19 cellular contexts compared by ENCODE assay signal in genomic region chr3:57161915-57162314, GRCh38. TPM values are rescaled to one million over a fixed set of nuclear protein-coding genes. Genes with fewer than 3 reads are reported as not detected.
DNase-seq lines count a peak whose midpoint lies in the region; ATAC-seq and TF ChIP-seq lines count a peak whose summit lies in the region.
"Had no signal": no experiment of that assay in that cellular context is flagged by ENCODE, and none has a peak within 500 bp of the region (broad histone marks: within the 10 kb centered on the region; RNA-seq: fewer than 3 reads in every experiment).

No MANE protein-coding gene starts in this region.

- H3K36me3 ChIP-seq in GM23338 (ENCODE audit: insufficient read depth) (no peaks in the 10 kb centered on the region), iPS-18a (ENCODE audit: control insufficient read depth, low read depth, low read length) (no peaks in the 10 kb centered on the region)

- H3K27ac Mint-ChIP-seq in GM23338 = no peak overlapping the region
- no peak overlapping the region for H3K27ac Mint-ChIP-seq in type B pancreatic cell
- H3K27ac Mint-ChIP-seq: HFFc6 had no signal

- H3K4me1 ChIP-seq in GM23338 (ENCODE audit: insufficient read depth) = peaks cover 79% of the 10 kb centered on the region
- peaks cover 74% of the 10 kb centered on the region for H3K4me1 ChIP-seq in iPS-18a (ENCODE audit: control insufficient read depth, low read depth, low read length)

- H3K4me3 ChIP-seq in GM23338 = peak overlapping the region; percentile 40; the same call in 1 of the 2 replicates
- peak overlapping the region; percentile 42 for H3K4me3 ChIP-seq in iPS-18a (ENCODE audit: low read length)
- H3K4me3 ChIP-seq: SK-N-MC had no signal

- peak overlapping the region; percentile 95 for H3K27ac ChIP-seq in GM23338 (ENCODE audit: low read depth)
- peak overlapping the region; percentile 73 for H3K27ac ChIP-seq in VCaP
- no peak overlapping the region for H3K27ac ChIP-seq in iPS-18a (ENCODE audit: low read length)
- H3K27ac ChIP-seq: KMS-11, SK-N-MC had no signal

- H3K9me3 ChIP-seq in iPS-18a (ENCODE audit: control insufficient read depth, low read depth, low read length) = no peaks in the 10 kb centered on the region

- no peak overlapping the region for H2AFZ ChIP-seq in GM23338

- H4K20me1 ChIP-seq in GM23338 (replicated peaks; ENCODE audit: insufficient read depth) = no peaks in the 10 kb centered on the region

- H3K27me3 ChIP-seq in GM23338 (ENCODE audit: insufficient read depth) (peaks cover 9% of the 10 kb centered on the region; the same call in 1 of the 2 replicates), iPS-18a (ENCODE audit: control insufficient read depth, insufficient read depth, low read length) (peaks cover 50% of the 10 kb centered on the region)

- H3K4me3 Mint-ChIP-seq in GM23338 = no peak overlapping the region; the same call in 2 of the 3 replicates
- H3K4me3 Mint-ChIP-seq in type B pancreatic cell = peak overlapping the region; percentile 98
- H3K4me3 Mint-ChIP-seq: HFFc6 had no signal

- H3K9me3 Mint-ChIP-seq in GM23338 (peaks cover 4% of the 10 kb centered on the region; the same call in 2 of the 3 replicates), type B pancreatic cell (no peaks in the 10 kb centered on the region)
- H3K9me3 Mint-ChIP-seq: HFFc6 had no signal

- H3K27me3 Mint-ChIP-seq in GM23338 (ENCODE audit: insufficient read depth, low read depth, poor library complexity) = peaks cover 23% of the 10 kb centered on the region
- H3K27me3 Mint-ChIP-seq in type B pancreatic cell = peaks cover 16% of the 10 kb centered on the region

- peaks cover 14% of the 10 kb centered on the region; the same call in 2 of the 3 replicates for H3K36me3 Mint-ChIP-seq in GM23338 (ENCODE audit: low read depth)
- no peaks in the 10 kb centered on the region for H3K36me3 Mint-ChIP-seq in type B pancreatic cell
- H3K36me3 Mint-ChIP-seq: CD8-positive, alpha-beta memory T cell had no signal

- DNase-seq in GM23338 (ENCODE audit: low spot score) (no peak), type B pancreatic cell (ENCODE audit: extremely low spot score, unreplicated experiment) (no peak), NCI-H345 (lab: John Stamatoyannopoulos, UW) (no peak), RKO (ENCODE audit: low spot score) (no peak), nucleus accumbens (lab: John Stamatoyannopoulos, UW) (no peak)
- DNase-seq: C1 segment of cervical spinal cord; CD8-positive, alpha-beta memory T cell; DMS79 treated with DMSO at 0.1 percent for 48 hours; HFFc6; MV-4-11; NCI-H1694 treated with DMSO at 0.1 percent for 48 hours; NCI-H510A treated with DMSO at 0.1 percent for 48 hours; NCI-H82; OCI-M1; SHP77 had no signal

- no peak for ATAC-seq in GM23338

- H3K4me1 Mint-ChIP-seq in GM23338 = peaks cover 80% of the 10 kb centered on the region
- H3K4me1 Mint-ChIP-seq in type B pancreatic cell (ENCODE audit: unreplicated experiment) = peaks cover 72% of the 10 kb centered on the region

- no peak overlapping the region for H3K9ac ChIP-seq in iPS-18a (ENCODE audit: low read length)
- H3K9ac ChIP-seq: KMS-11 had no signal

- H3K79me2 ChIP-seq in GM23338 (replicated peaks; ENCODE audit: insufficient read depth) = peaks cover 54% of the 10 kb centered on the region

- no peak for TF ChIP-seq CTCF in GM23338 (conservative IDR thresholded peaks at IDR 0.05; ENCODE audit: low read depth in 2 of 2)
- TF ChIP-seq CTCF in VCaP (conservative IDR thresholded peaks at IDR 0.05) = no peak
- no peak for TF ChIP-seq CTCF in type B pancreatic cell (conservative IDR thresholded peaks at IDR 0.05)

- peak overlapping the region; percentile 65 for H3K4me2 ChIP-seq in GM23338
- H3K4me2 ChIP-seq: KMS-11 had no signal

- no peaks in the 10 kb centered on the region for H3K9me2 ChIP-seq in GM23338 (ENCODE audit: insufficient read depth)

- H3F3A ChIP-seq in GM23338 (replicated peaks; ENCODE audit: low read depth) = peaks cover 14% of the 10 kb centered on the region; the same call in 1 of the 2 replicates

TF ChIP-seq in GM23338, 12 proteins besides CTCF, POLR2A, EP300 and RAD21:
- 0 out of 2 replicates have a peak, but pooled peaks have one; percentile 10 for TF ChIP-seq POLR2AphosphoS5 (IDR thresholded peaks at IDR 0.05; ENCODE audit: low read depth)
- no peak for TF ChIP-seq EZH2 (IDR thresholded peaks at IDR 0.05; ENCODE audit: low read depth, unreplicated experiment)
- TF ChIP-seq JUNB (IDR thresholded peaks at IDR 0.05; ENCODE audit: unreplicated experiment) = no peak
- no peak for TF ChIP-seq CREB1 (CRISPR knock-in tag; IDR thresholded peaks at IDR 0.05; ENCODE audit: low read depth)
- TF ChIP-seq ETS1 (IDR thresholded peaks at IDR 0.05) = no peak

RNA-seq across cellular contexts. Expression of gene IL17RD, which starts 3.2 kb away (rescaled TPM):
- total RNA-seq in GM23338 (2014; rRNA removed; shearing (Covaris generic)) = 79.6 and 104 TPM in 2 replicates
- 10.7 and 11.9 TPM in 2 replicates for polyA plus RNA-seq in GM23338 (2016; fragmentation: Nextera tagmentation; extraction: Ambion mirVana)
- 14.8 and 47.4 TPM in 2 replicates for total RNA-seq in type B pancreatic cell (ENCODE audit: low replicate concordance)
- polyA plus RNA-seq: CD8-positive, alpha-beta memory T cell had no signal

RNA-seq across cellular contexts. Expression of gene HESX1, which starts 37.9 kb away (rescaled TPM):
- total RNA-seq in GM23338 (2014; rRNA removed; shearing (Covaris generic)) = 11.9 and 21.1 TPM in 2 replicates
- polyA plus RNA-seq in GM23338 (2016; fragmentation: Nextera tagmentation; extraction: Ambion mirVana) = 55.6 and 56.7 TPM in 2 replicates
- total RNA-seq in type B pancreatic cell (ENCODE audit: low replicate concordance) = 0.40 and 1.7 TPM in 2 replicates
- polyA plus RNA-seq: CD8-positive, alpha-beta memory T cell had no signal
